In genomic region chr7:8389898-8390642, GRCh38 we compare ENCODE assay signal across 2 cellular contexts.
A peak's percentile ranks its signal among the peaks of the same experiment; 100 is the strongest.
TF ChIP-seq lines count a peak whose summit lies in the region.

No MANE protein-coding gene starts in this region.

TF ChIP-seq in K562, 482 proteins besides CTCF, POLR2A, EP300 and RAD21 (continues in another document):
- TF ChIP-seq NFYB (IDR thresholded peaks at IDR 0.05; ENCODE audit: extremely low read depth, insufficient read length) (peak; percentile 84), ZNF407 (IDR thresholded peaks at IDR 0.05; ENCODE audit: low read depth) (0 out of 2 replicates have a peak, but pooled peaks have one; percentile 12), ETS2 (tag; IDR thresholded peaks at IDR 0.05; ENCODE audit: borderline replicate concordance, poor library complexity, severe bottlenecking) (no peak), SMARCA5 (IDR thresholded peaks at IDR 0.05) (no peak), ATF1 (CRISPR knock-in tag; IDR thresholded peaks at IDR 0.05) (no peak), ATF1 (tag; IDR thresholded peaks at IDR 0.05) (0 out of 2 replicates have a peak, but pooled peaks have one; percentile 12), PKNOX1 (IDR thresholded peaks at IDR 0.05) (peak; percentile 81), ETV1 (tag; conservative IDR thresholded peaks at IDR 0.05; ENCODE audit: low read depth) (0 out of 2 replicates have a peak, but pooled peaks have one; percentile 4), SP1 (CRISPR knock-in tag; IDR thresholded peaks at IDR 0.05) (peak; percentile 62; the same call in 1 of the 2 replicates), ZC3H11A (IDR thresholded peaks at IDR 0.05; ENCODE audit: low read depth, low read length) (no peak), NELFE (IDR thresholded peaks at IDR 0.05; ENCODE audit: insufficient read depth, insufficient read length) (no peak), MTA3 (IDR thresholded peaks at IDR 0.05; ENCODE audit: borderline replicate concordance) (no peak), EWSR1 (IDR thresholded peaks at IDR 0.05; ENCODE audit: borderline replicate concordance, low read depth, partially characterized antibody) (no peak), KDM4B (IDR thresholded peaks at IDR 0.05; ENCODE audit: borderline replicate concordance in 2 of 2, low read depth in 1 of 2) (no peak), BRD4 (IDR thresholded peaks at IDR 0.05) (0 out of 2 replicates have a peak, but pooled peaks have one; percentile 17), ATF6 (CRISPR knock-in tag; IDR thresholded peaks at IDR 0.05) (no peak)

TF ChIP-seq in GM12891, 5 proteins besides CTCF, POLR2A, EP300 and RAD21 (continued from another document):
- no peak for TF ChIP-seq SPI1 (IDR thresholded peaks at IDR 0.05; ENCODE audit: low read depth, low read length)
- no peak for TF ChIP-seq PAX5 (IDR thresholded peaks at IDR 0.05; ENCODE audit: insufficient read depth, low read length, severe bottlenecking)
- TF ChIP-seq POU2F2 (IDR thresholded peaks at IDR 0.05; ENCODE audit: low read depth, low read length), result no peak
- TF ChIP-seq POLR2AphosphoS5 (IDR thresholded peaks at IDR 0.05; ENCODE audit: low read depth, low read length), result no peak
TF ChIP-seq in GM12891: peak in this region for 0.
